Comparison of ENCODE assay signal across 1 cellular context in the genomic region with DNA sequence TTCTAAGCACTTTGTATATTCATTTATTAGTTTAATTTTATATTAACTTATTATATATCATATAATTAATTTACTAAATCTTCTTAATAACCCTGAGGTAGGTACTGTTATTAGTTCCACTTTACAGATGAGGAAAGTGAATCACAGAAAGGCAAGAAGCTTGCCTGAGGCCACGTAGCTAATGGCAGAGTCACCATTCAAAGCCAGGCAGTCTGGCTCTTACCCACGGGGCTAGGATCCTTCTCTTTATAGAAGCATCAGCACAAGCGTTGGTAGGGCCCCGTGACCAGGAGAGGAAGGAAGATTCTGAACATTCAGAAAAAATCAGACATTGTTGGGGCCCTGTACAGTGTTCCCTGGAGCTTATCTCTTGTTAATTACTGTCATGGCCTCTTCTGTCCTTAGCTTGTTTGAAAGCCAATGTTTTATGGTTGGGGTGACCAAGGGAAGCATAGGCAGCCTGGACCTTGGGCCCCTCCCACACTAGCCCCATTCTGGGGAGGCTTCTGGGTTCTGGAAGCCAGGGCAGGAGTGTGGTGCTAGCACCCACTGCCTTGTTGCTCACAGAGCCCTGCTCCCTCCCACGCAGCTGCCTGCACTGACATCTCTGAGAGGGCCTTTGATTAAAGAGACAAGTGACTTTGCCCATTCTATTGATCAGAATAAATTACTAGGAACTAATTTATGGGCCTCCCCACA.
TF ChIP-seq lines count a peak whose summit lies in the region.

No MANE protein-coding gene starts in this region.

TF ChIP-seq in IMR-90, 13 proteins besides CTCF, POLR2A, EP300 and RAD21:
- TF ChIP-seq, protein P1, sequence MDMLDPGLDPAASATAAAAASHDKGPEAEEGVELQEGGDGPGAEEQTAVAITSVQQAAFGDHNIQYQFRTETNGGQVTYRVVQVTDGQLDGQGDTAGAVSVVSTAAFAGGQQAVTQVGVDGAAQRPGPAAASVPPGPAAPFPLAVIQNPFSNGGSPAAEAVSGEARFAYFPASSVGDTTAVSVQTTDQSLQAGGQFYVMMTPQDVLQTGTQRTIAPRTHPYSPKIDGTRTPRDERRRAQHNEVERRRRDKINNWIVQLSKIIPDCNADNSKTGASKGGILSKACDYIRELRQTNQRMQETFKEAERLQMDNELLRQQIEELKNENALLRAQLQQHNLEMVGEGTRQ (IDR thresholded peaks at IDR 0.05; ENCODE audit: low read depth, low read length) = no peak
- TF ChIP-seq NFE2L2 (IDR thresholded peaks at IDR 0.05; ENCODE audit: low read depth, low read length) (no peak), MXI1 (IDR thresholded peaks at IDR 0.05; ENCODE audit: borderline replicate concordance, low read depth, low read length) (no peak), MAFK (IDR thresholded peaks at IDR 0.05; ENCODE audit: low read depth, low read length) (no peak), RFX5 (IDR thresholded peaks at IDR 0.05; ENCODE audit: low read depth, low read length) (no peak), BHLHE40 (IDR thresholded peaks at IDR 0.05; ENCODE audit: low read depth, low read length) (no peak)
TF ChIP-seq in IMR-90: peak in this region for 0.
